Comparison of ENCODE assay signal across 19 cellular contexts in genomic region chr5:15734058-15734457, GRCh38.
"Had no signal": no experiment of that assay in that cellular context is flagged by ENCODE, and none has a peak within 500 bp of the region (broad histone marks: within the 10 kb centered on the region; RNA-seq: fewer than 3 reads in every experiment).

No MANE protein-coding gene starts in this region.

- H3K27ac ChIP-seq: gastrocnemius medialis, heart right ventricle, lower lobe of right lung, parathyroid adenoma, sigmoid colon, spleen, testis had no signal

- H2AFZ ChIP-seq: parathyroid adenoma had no signal

- H3K4me1 ChIP-seq: gastrocnemius medialis, parathyroid adenoma, spleen, testis had no signal

- ATAC-seq: esophagus mucosa; gastrocnemius medialis; lower lobe of right lung; natural killer cell; stimulated activated memory B cell treated with anti-CD40 and anti-IgM and Interleukin-4, amounts not matched to agents 10 μg/mL and 1 μg/mL and 100 μg/mL, for 72 hours had no signal

- H3K36me3 Mint-ChIP-seq: activated naive CD8-positive, alpha-beta T cell; stimulated activated memory B cell treated with anti-CD40 and anti-IgM and Interleukin-4, amounts not matched to agents 10 μg/mL and 1 μg/mL and 100 μg/mL, for 72 hours; type B pancreatic cell had no signal

- H3K27ac Mint-ChIP-seq: activated naive CD8-positive, alpha-beta T cell; activated T-helper 1 cell treated with anti-CD3 and anti-CD28 coated beads, Interleukin-12 subunit alpha, Interleukin-12 subunit beta, Interleukin-2, Interleukin-4 antibody, amounts not matched to agents 30 ng/mL and 10 ng/mL and 1 ng/mL, durations not matched to agents 14 hours and 24 hours and 36 hours; dendritic cell treated with granulocyte-macrophage colony-stimulating factor and Interleukin-4, amounts not matched to agents 40 ng/mL and 50 ng/mL, for 4 days; natural killer cell; stimulated activated memory B cell treated with anti-CD40 and anti-IgM and Interleukin-4, amounts not matched to agents 10 μg/mL and 1 μg/mL and 100 μg/mL, for 72 hours; type B pancreatic cell had no signal

- H3K4me3 Mint-ChIP-seq: activated naive CD8-positive, alpha-beta T cell; activated T-helper 1 cell treated with anti-CD3 and anti-CD28 coated beads, Interleukin-12 subunit alpha, Interleukin-12 subunit beta, Interleukin-2, Interleukin-4 antibody, amounts not matched to agents 30 ng/mL and 10 ng/mL and 1 ng/mL, durations not matched to agents 14 hours and 24 hours and 36 hours; dendritic cell treated with granulocyte-macrophage colony-stimulating factor and Interleukin-4, amounts not matched to agents 40 ng/mL and 50 ng/mL, for 4 days; natural killer cell; stimulated activated memory B cell treated with anti-CD40 and anti-IgM and Interleukin-4, amounts not matched to agents 10 μg/mL and 1 μg/mL and 100 μg/mL, for 72 hours; type B pancreatic cell had no signal

- H3K36me3 ChIP-seq: gastrocnemius medialis, heart right ventricle, lower lobe of right lung, sigmoid colon, spleen had no signal

- H3K79me2 ChIP-seq: parathyroid adenoma had no signal

- DNase-seq: activated CD4-positive, alpha-beta T cell treated with anti-CD3 and anti-CD28 coated beads for 1 hour; amniotic stem cell; effector CD8-positive, alpha-beta T cell; gastrocnemius medialis; heart right ventricle; lower lobe of right lung; natural killer cell; sigmoid colon; spleen; stimulated activated CD4-positive, alpha-beta T cell treated with anti-CD3 and anti-CD28 coated beads, Interleukin-4, amount 100 ng/mL, for 4 hours; T1000; testis had no signal

- H3K27me3 ChIP-seq: gastrocnemius medialis, heart right ventricle, sigmoid colon, spleen, testis had no signal

- H3K27me3 Mint-ChIP-seq: activated naive CD8-positive, alpha-beta T cell; dendritic cell treated with granulocyte-macrophage colony-stimulating factor and Interleukin-4, amounts not matched to agents 40 ng/mL and 50 ng/mL, for 4 days; stimulated activated memory B cell treated with anti-CD40 and anti-IgM and Interleukin-4, amounts not matched to agents 10 μg/mL and 1 μg/mL and 100 μg/mL, for 72 hours; type B pancreatic cell had no signal

- H3K4me3 ChIP-seq: gastrocnemius medialis, heart right ventricle, lower lobe of right lung, sigmoid colon, spleen, testis had no signal

- H3K4me1 Mint-ChIP-seq: natural killer cell; stimulated activated memory B cell treated with anti-CD40 and anti-IgM and Interleukin-4, amounts not matched to agents 10 μg/mL and 1 μg/mL and 100 μg/mL, for 72 hours had no signal
